ENCODE assay signal across 9 cellular contexts in genomic region chr15:78739996-78740903, GRCh38.
A peak's percentile ranks its signal among the peaks of the same experiment; 100 is the strongest.
DNase-seq lines count a peak whose midpoint lies in the region; ATAC-seq, FAIRE-seq and TF ChIP-seq lines count a peak whose summit lies in the region.
"Had no signal": no experiment of that assay in that cellular context is flagged by ENCODE, and none has a peak within 500 bp of the region (broad histone marks: within the 10 kb centered on the region; RNA-seq: fewer than 3 reads in every experiment).

No MANE protein-coding gene starts in this region.

- H3K9ac ChIP-seq in adipocyte (ENCODE audit: low read length), result no peak overlapping the region
- H3K9ac ChIP-seq in kidney (ENCODE audit: low read length in 2 of 2), result no peak overlapping the region

- 39 to 42% methylated on average over 17 of the region's 23 CpGs for WGBS in tibial nerve, 2 donors

- no peak for TF ChIP-seq POLR2A in Peyer's patch (IDR thresholded peaks at IDR 0.05)
- TF ChIP-seq POLR2A in tibial nerve (IDR thresholded peaks at IDR 0.05), result no peak

- H3K27ac ChIP-seq in Peyer's patch (no peak overlapping the region), kidney (ENCODE audit: low read depth in 2 of 2, low read length in 2 of 2) (no peak overlapping the region), tibial nerve (no peak overlapping the region)
- H3K27ac ChIP-seq: neutrophil had no signal

- H3K4me3 ChIP-seq in Peyer's patch (no peak overlapping the region), adipocyte (ENCODE audit: low read length) (no peak overlapping the region), kidney (ENCODE audit: low read length in 2 of 2) (no peak overlapping the region), tibial nerve (no peak overlapping the region)

- H3K27me3 ChIP-seq in Peyer's patch, result no peaks in the 10 kb centered on the region
- H3K27me3 ChIP-seq in adipocyte (replicated peaks; ENCODE audit: control insufficient read depth, insufficient read depth, low read length), result peaks cover 11% of the 10 kb centered on the region
- H3K27me3 ChIP-seq in tibial nerve, result no peaks in the 10 kb centered on the region
- H3K27me3 ChIP-seq: neutrophil had no signal

- no peaks in the 10 kb centered on the region for H3K9me3 ChIP-seq in Peyer's patch
- no peaks in the 10 kb centered on the region for H3K9me3 ChIP-seq in adipocyte (ENCODE audit: control insufficient read depth, low read length)
- no peaks in the 10 kb centered on the region for H3K9me3 ChIP-seq in kidney (ENCODE audit: control insufficient read depth in 1 of 2, low read length in 2 of 2)
- H3K9me3 ChIP-seq in tibial nerve, result no peaks in the 10 kb centered on the region
- H3K9me3 ChIP-seq: neutrophil had no signal

- FAIRE-seq in kidney (lab: Jason Lieb, UNC), result no peak

- H3K36me3 ChIP-seq in Peyer's patch (no peaks in the 10 kb centered on the region), adipocyte (ENCODE audit: control insufficient read depth, insufficient read depth, low read length, severe bottlenecking) (no peaks in the 10 kb centered on the region), kidney (ENCODE audit: control insufficient read depth in 1 of 2, insufficient read depth in 2 of 2, low read length in 2 of 2) (no peaks in the 10 kb centered on the region), tibial nerve (no peaks in the 10 kb centered on the region)
- H3K36me3 ChIP-seq: neutrophil had no signal

- TF ChIP-seq EP300 in tibial nerve (IDR thresholded peaks at IDR 0.05), result no peak

- DNase-seq in DMS53 treated with DMSO at 0.1 percent for 48 hours (lab: John Stamatoyannopoulos, UW; ENCODE audit: unreplicated experiment) (peak; percentile 36), Peyer's patch (peak; percentile 54 to 87 (median 81)), adipocyte (ENCODE audit: low read depth) (peak; percentile 60), kidney (peak; percentile 75), tibial nerve (ENCODE audit: low spot score in 2 of 2) (no peak), NCI-H1092 treated with DMSO at 0.1 percent for 48 hours (lab: John Stamatoyannopoulos, UW) (no peak)
- DNase-seq in stimulated activated naive CD8-positive, alpha-beta T cell treated with anti-CD3 and anti-CD28 coated beads, Interleukin-15, Interleukin-2, amounts not matched to agents 100 U/mL and 50 U/mL, for 24 hours, result peak; percentile 78

- intact Hi-C loops in kidney (cut with DNase I), result no loop called here

- H3K4me1 ChIP-seq in Peyer's patch, result no peaks in the 10 kb centered on the region
- H3K4me1 ChIP-seq in adipocyte (ENCODE audit: control insufficient read depth, insufficient read depth, low read length), result no peaks in the 10 kb centered on the region
- H3K4me1 ChIP-seq in kidney (ENCODE audit: control insufficient read depth in 1 of 2, insufficient read depth in 1 of 2, low read depth in 1 of 2, low read length in 2 of 2), result no peaks in the 10 kb centered on the region
- H3K4me1 ChIP-seq in tibial nerve, result no peaks in the 10 kb centered on the region

- peak; percentile 45 for ATAC-seq in HG02981 (IDR thresholded peaks at IDR 0.05; ENCODE audit: unreplicated experiment)
- peak; percentile 70 for ATAC-seq in stimulated activated naive CD8-positive, alpha-beta T cell treated with anti-CD3 and anti-CD28 coated beads, Interleukin-15, Interleukin-2, amounts not matched to agents 100 U/mL and 50 U/mL, for 24 hours

- TF ChIP-seq CTCF in Peyer's patch (IDR thresholded peaks at IDR 0.05) (peak in 4 of 6 experiments; percentile 5 to 33 (median 20)), kidney (IDR thresholded peaks at IDR 0.05; ENCODE audit: borderline replicate concordance, extremely low read depth, insufficient read depth) (peak; percentile 34), tibial nerve (IDR thresholded peaks at IDR 0.05) (peak in 1 of 5 experiments; percentile 16)

Comparison
In these comparisons a context has a peak if more than half of its experiments do, and no peak if none do; other contexts are left out.
1. DNase-seq: peak in DMS53 treated with DMSO at 0.1 percent for 48 hours (single experiment), Peyer's patch (3 of 3), adipocyte (single experiment), kidney (single experiment) and stimulated activated naive CD8-positive, alpha-beta T cell treated with anti-CD3 and anti-CD28 coated beads, Interleukin-15, Interleukin-2, amounts not matched to agents 100 U/mL and 50 U/mL, for 24 hours (single experiment); none in tibial nerve (0 of 2) and NCI-H1092 treated with DMSO at 0.1 percent for 48 hours (single experiment).